Comparison of ENCODE assay signal across 19 cellular contexts in genomic region chr10:71351087-71351486, GRCh38. TPM values are rescaled to one million over a fixed set of nuclear protein-coding genes. Genes with fewer than 3 reads are reported as not detected.
"Had no signal": no experiment of that assay in that cellular context is flagged by ENCODE, and none has a peak within 500 bp of the region (broad histone marks: within the 10 kb centered on the region; RNA-seq: fewer than 3 reads in every experiment).

No MANE protein-coding gene starts in this region.

- H3K27ac Mint-ChIP-seq: activated B cell treated with CpG ODN at 0.5 μM for 24 hours; activated naive CD4-positive, alpha-beta T cell treated with anti-CD3 and anti-CD28 coated beads, Interleukin-2, amount 10 ng/mL, durations not matched to agents 7 days and 5 days; activated naive CD8-positive, alpha-beta T cell treated with anti-CD3 and anti-CD28 coated beads, Interleukin-2, amount 50 U/mL, for 24 hours; natural killer cell had no signal

- H3K9me3 ChIP-seq: gastroesophageal sphincter, heart left ventricle, right atrium auricular region, spleen, suprapubic skin, tibial artery had no signal

- H3K4me1 ChIP-seq: gastroesophageal sphincter, right atrium auricular region had no signal

- H3K9me3 Mint-ChIP-seq: activated B cell treated with CpG ODN at 0.5 μM for 24 hours; activated naive CD4-positive, alpha-beta T cell treated with anti-CD3 and anti-CD28 coated beads, Interleukin-2, amount 10 ng/mL, durations not matched to agents 7 days and 5 days; activated naive CD8-positive, alpha-beta T cell treated with anti-CD3 and anti-CD28 coated beads, Interleukin-2, amount 50 U/mL, for 24 hours; natural killer cell had no signal

- H3K36me3 Mint-ChIP-seq: activated naive CD4-positive, alpha-beta T cell treated with anti-CD3 and anti-CD28 coated beads, Interleukin-2, amount 10 ng/mL, durations not matched to agents 7 days and 5 days; natural killer cell had no signal

- DNase-seq: activated B cell treated with CpG ODN at 0.5 μM for 24 hours; activated CD4-positive, alpha-beta T cell treated with anti-CD3 and anti-CD28 coated beads, Interleukin-2, amount 50 U/mL, for 1 hour; activated effector memory CD4-positive, alpha-beta T cell treated with anti-CD3 and anti-CD28 coated beads, Interleukin-2, amount 50 U/mL, for 16 hours; activated naive CD4-positive, alpha-beta T cell treated with anti-CD3 and anti-CD28 coated beads, Interleukin-2, amount 10 ng/mL, durations not matched to agents 7 days and 5 days; activated naive CD8-positive, alpha-beta T cell treated with anti-CD3 and anti-CD28 coated beads, Interleukin-2, amount 50 U/mL, for 24 hours; activated T-cell treated with anti-CD3 and anti-CD28 coated beads for 4 hours; cortex of kidney; heart left ventricle; midbrain; natural killer cell; spleen; stimulated activated CD4-positive, alpha-beta T cell treated with anti-CD3 and anti-CD28 coated beads, Interleukin-2, amount 100 ng/mL, for 48 hours; T-helper 2 cell; tibial artery had no signal

- H3K27me3 Mint-ChIP-seq: activated B cell treated with CpG ODN at 0.5 μM for 24 hours; activated naive CD4-positive, alpha-beta T cell treated with anti-CD3 and anti-CD28 coated beads, Interleukin-2, amount 10 ng/mL, durations not matched to agents 7 days and 5 days; activated naive CD8-positive, alpha-beta T cell treated with anti-CD3 and anti-CD28 coated beads, Interleukin-2, amount 50 U/mL, for 24 hours had no signal

- H3K27me3 ChIP-seq: gastroesophageal sphincter, heart left ventricle, right atrium auricular region, spleen, suprapubic skin, tibial artery had no signal

- H3K4me3 Mint-ChIP-seq: activated B cell treated with CpG ODN at 0.5 μM for 24 hours; activated naive CD4-positive, alpha-beta T cell treated with anti-CD3 and anti-CD28 coated beads, Interleukin-2, amount 10 ng/mL, durations not matched to agents 7 days and 5 days; activated naive CD8-positive, alpha-beta T cell treated with anti-CD3 and anti-CD28 coated beads, Interleukin-2, amount 50 U/mL, for 24 hours; natural killer cell had no signal

- H3K27ac ChIP-seq: gastroesophageal sphincter, right atrium auricular region, suprapubic skin, tibial artery had no signal

- H3K4me3 ChIP-seq: gastroesophageal sphincter, heart left ventricle, right atrium auricular region, spleen, suprapubic skin, tibial artery had no signal

- ATAC-seq: activated naive CD8-positive, alpha-beta T cell treated with anti-CD3 and anti-CD28 coated beads, Interleukin-2, amount 50 U/mL, for 24 hours; gastroesophageal sphincter; natural killer cell had no signal

- H3K4me1 Mint-ChIP-seq: activated B cell treated with CpG ODN at 0.5 μM for 24 hours; activated naive CD4-positive, alpha-beta T cell treated with anti-CD3 and anti-CD28 coated beads, Interleukin-2, amount 10 ng/mL, durations not matched to agents 7 days and 5 days had no signal

RNA-seq across cellular contexts. Expression of gene CDH23, which starts 45.6 kb away (rescaled TPM):
- total RNA-seq: chondrocyte, endothelial cell of umbilical vein had no signal
- polyA plus RNA-seq: endothelial cell of umbilical vein had no signal
